In the genomic region with DNA sequence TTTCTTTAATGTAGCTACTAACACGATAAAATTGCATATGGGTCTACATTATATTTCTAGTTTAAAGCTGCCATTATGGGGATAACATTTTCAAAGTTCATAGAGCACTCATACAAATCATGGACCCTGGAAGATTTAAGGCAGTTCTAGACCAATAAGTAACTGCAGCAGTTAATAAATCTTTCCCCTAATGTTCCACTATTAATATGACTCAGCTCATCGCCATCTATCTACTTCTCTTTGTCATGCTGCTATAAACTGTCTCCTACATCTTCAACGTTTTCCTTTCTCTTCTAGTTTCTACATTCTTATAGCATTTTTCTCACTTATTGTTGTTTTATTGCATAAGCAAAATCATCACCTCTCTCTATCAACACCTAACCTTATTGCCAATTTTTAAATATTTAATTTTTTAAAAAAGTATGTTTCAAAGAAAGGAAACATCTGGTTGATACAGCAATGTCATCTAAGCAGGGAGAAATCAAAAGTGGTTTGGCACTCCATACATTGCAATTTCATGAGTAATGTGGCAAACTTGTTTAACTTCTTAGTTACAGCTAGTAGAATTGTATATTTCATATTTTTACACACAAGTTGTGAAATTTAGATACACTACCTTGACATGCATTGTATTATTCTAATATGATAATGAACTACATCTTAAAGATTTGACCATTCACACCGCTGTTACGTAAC, we compare ENCODE assay signal across 19 cellular contexts.
DNase-seq lines count a peak whose midpoint lies in the region; ATAC-seq, FAIRE-seq and TF ChIP-seq lines count a peak whose summit lies in the region.
"Had no signal": no experiment of that assay in that cellular context is flagged by ENCODE, and none has a peak within 500 bp of the region (broad histone marks: within the 10 kb centered on the region; RNA-seq: fewer than 3 reads in every experiment).

No MANE protein-coding gene starts in this region.

- no peak overlapping the region for H3K4me3 Mint-ChIP-seq in H9
- H3K4me3 Mint-ChIP-seq: CD8-positive, alpha-beta memory T cell had no signal

- TF ChIP-seq POLR2A in IMR-90 (IDR thresholded peaks at IDR 0.05; ENCODE audit: low read depth, low read length) (no peak), K562 (conservative IDR thresholded peaks at IDR 0.05) (no peak)

- dilution Hi-C loops in IMR-90 (cut with HindIII; ENCODE audit: low sequenced_read_pairs, unreplicated experiment) = no loop called here

- CTCF ChIA-PET in IMR-90 (lab: Yijun Ruan, JAX) = no interaction called here
- CTCF ChIA-PET in K562 (lab: Yijun Ruan, JAX; ENCODE audit: low intra/inter-chr PET ratio) = no interaction called here

- H4K8ac ChIP-seq in IMR-90 (ENCODE audit: low read depth in 2 of 2, low read length in 2 of 2) (no peak overlapping the region), H9 (replicated peaks; ENCODE audit: insufficient read length, low read depth, low read length) (no peak overlapping the region)

- FAIRE-seq in K562 (lab: Jason Lieb, UNC) = no peak
- FAIRE-seq: HTR-8/SVneo had no signal

- no peak overlapping the region for H2AK9ac ChIP-seq in IMR-90 (replicated peaks; ENCODE audit: low read depth, low read length, poor library complexity)

- H2BK12ac ChIP-seq in H9 (ENCODE audit: insufficient read length, low read depth, low read length) = no peak overlapping the region

- H3K36me3 Mint-ChIP-seq in H9 (ENCODE audit: insufficient read depth in 1 of 3, low read depth in 3 of 3) = no peaks in the 10 kb centered on the region; a peak in 1 of 7 replicates
- H3K36me3 Mint-ChIP-seq: CD8-positive, alpha-beta memory T cell had no signal

- no peak for TF ChIP-seq EP300 in K562 (IDR thresholded peaks at IDR 0.05; ENCODE audit: low read length)

- no peak overlapping the region for H2AFZ ChIP-seq in IMR-90 (replicated peaks; ENCODE audit: low read length, poor library complexity)
- H2AFZ ChIP-seq in K562 (ENCODE audit: low read depth, low read length) = no peak overlapping the region
- H2AFZ ChIP-seq in H9 (ENCODE audit: low read length) = no peak overlapping the region

- H2BK120ac ChIP-seq in IMR-90 (ENCODE audit: low read depth, low read length) = no peak overlapping the region
- no peak overlapping the region for H2BK120ac ChIP-seq in H9 (ENCODE audit: low read depth, low read length, poor library complexity, severe bottlenecking)

- intact Hi-C loops in IMR-90 (cut with micrococcal nuclease) = no loop called here
- intact Hi-C loops in K562 (cut with micrococcal nuclease) = no loop called here

- BruUV-seq in IMR-90 (replicated peaks; lab: Mats Ljungman, UMichigan) = no TSS peak
- no TSS peak for BruUV-seq in K562 (replicated peaks; lab: Mats Ljungman, UMichigan)

- no peaks in the 10 kb centered on the region for H3K4me1 Mint-ChIP-seq in H9
- H3K4me1 Mint-ChIP-seq: CD8-positive, alpha-beta memory T cell had no signal

- no peak overlapping the region for H4K5ac ChIP-seq in IMR-90 (ENCODE audit: low read depth, low read length)
- H4K5ac ChIP-seq in H9 (ENCODE audit: insufficient read length, low read depth, low read length) = no peak overlapping the region

- H3K27ac ChIP-seq in IMR-90 (ENCODE audit: insufficient read depth, low read length) (no peak overlapping the region), K562 (ENCODE audit: extremely low read depth, low read depth, low read length) (no peak overlapping the region), foreskin keratinocyte (no peak overlapping the region), H9 (ENCODE audit: insufficient read length, low read depth, low read length) (no peak overlapping the region)
- H3K27ac ChIP-seq: SJSA1 had no signal

- H3K36me3 ChIP-seq in IMR-90 (ENCODE audit: control insufficient read depth, insufficient read depth, low read length) (no peaks in the 10 kb centered on the region), K562 (ENCODE audit: control insufficient read depth, insufficient read depth, low read length) (no peaks in the 10 kb centered on the region), skeletal muscle satellite cell (ENCODE audit: insufficient read depth, low read length) (no peaks in the 10 kb centered on the region)
- H3K36me3 ChIP-seq: HAP-1, SJSA1 had no signal

- H3K56ac ChIP-seq in IMR-90 (ENCODE audit: extremely low read depth, insufficient read depth, low read length) (no peak overlapping the region), H9 (ENCODE audit: insufficient read length, low read depth, low read length) (no peak overlapping the region)

- H2BK5ac ChIP-seq in IMR-90 (ENCODE audit: low read depth, low read length, poor library complexity, severe bottlenecking) (no peak overlapping the region), H9 (ENCODE audit: insufficient read length, low read length) (no peak overlapping the region)

- no peak overlapping the region for H3K14ac ChIP-seq in IMR-90 (replicated peaks; ENCODE audit: low read depth, low read length)
- no peak overlapping the region for H3K14ac ChIP-seq in H9 (ENCODE audit: insufficient read depth, low read length)

- H3K18ac ChIP-seq in IMR-90 (ENCODE audit: low read depth, low read length) = no peak overlapping the region
- H3K18ac ChIP-seq in H9 (ENCODE audit: insufficient read length, low read depth, low read length) = no peak overlapping the region

- H3K4me2 ChIP-seq in IMR-90 (ENCODE audit: low read depth, low read length) (no peak overlapping the region), K562 (ENCODE audit: insufficient read depth, low read length) (no peak overlapping the region), skeletal muscle satellite cell (ENCODE audit: low read length) (peak overlapping the region; percentile 2), H9 (ENCODE audit: insufficient read depth, insufficient read length, low read length) (no peak overlapping the region)

- ATAC-seq in IMR-90 (ENCODE audit: low read depth) = no peak
- ATAC-seq in K562 = no peak
- ATAC-seq in foreskin keratinocyte = peak; percentile 50
- ATAC-seq in HG03039 (IDR thresholded peaks at IDR 0.05; ENCODE audit: unreplicated experiment) = no peak

- H2AK5ac ChIP-seq in IMR-90 (ENCODE audit: low read depth, low read length) = no peak overlapping the region
- H2AK5ac ChIP-seq in H9 (ENCODE audit: insufficient read length, low read length) = no peak overlapping the region

- no peak overlapping the region for H3T11ph ChIP-seq in H9 (ENCODE audit: low read length)

- H3K79me2 ChIP-seq in K562 (ENCODE audit: control insufficient read depth, insufficient read depth, low read length) (no peaks in the 10 kb centered on the region), H9 (ENCODE audit: insufficient read depth, low read length) (no peaks in the 10 kb centered on the region)

- TF ChIP-seq CTCF in IMR-90 (conservative IDR thresholded peaks at IDR 0.05; ENCODE audit: low read depth, low read length) (no peak), K562 (IDR thresholded peaks at IDR 0.05 in 2 of 3, conservative IDR thresholded peaks at IDR 0.05 in 1 of 3; ENCODE audit: insufficient read depth in 2 of 3, low read depth in 1 of 3, low read length in 3 of 3) (no peak), foreskin keratinocyte (conservative IDR thresholded peaks at IDR 0.05) (no peak), H9 (conservative IDR thresholded peaks at IDR 0.05) (no peak)

- no peaks in the 10 kb centered on the region for H3K9me1 ChIP-seq in IMR-90 (ENCODE audit: insufficient read depth, low read length)
- no peaks in the 10 kb centered on the region for H3K9me1 ChIP-seq in K562 (ENCODE audit: control insufficient read depth, insufficient read depth, low read length)

- H3K27me3 ChIP-seq in IMR-90 (ENCODE audit: control insufficient read depth, insufficient read depth, low read length) (no peaks in the 10 kb centered on the region), K562 (ENCODE audit: control insufficient read depth in 2 of 2, insufficient read depth in 2 of 2, low read length in 2 of 2) (no peaks in the 10 kb centered on the region), foreskin keratinocyte (no peaks in the 10 kb centered on the region), skeletal muscle satellite cell (ENCODE audit: control insufficient read depth, insufficient read depth, low read length) (no peaks in the 10 kb centered on the region), H9 (ENCODE audit: insufficient read depth, low read length) (no peaks in the 10 kb centered on the region)
- H3K27me3 ChIP-seq: SJSA1 had no signal

- H2BK20ac ChIP-seq in IMR-90 (ENCODE audit: low read depth, low read length) = no peak overlapping the region
- H2BK20ac ChIP-seq in H9 (ENCODE audit: low read depth, low read length, poor library complexity, severe bottlenecking) = no peak overlapping the region

- TF ChIP-seq RAD21 in IMR-90 (IDR thresholded peaks at IDR 0.05; ENCODE audit: low read length) (no peak), K562 (CRISPR knock-in tag; conservative IDR thresholded peaks at IDR 0.05 in 1 of 2, IDR thresholded peaks at IDR 0.05 in 1 of 2) (no peak)

- no peaks in the 10 kb centered on the region for H4K20me1 ChIP-seq in IMR-90 (ENCODE audit: insufficient read depth, low read length)
- H4K20me1 ChIP-seq in K562 (replicated peaks; ENCODE audit: control insufficient read depth, insufficient read depth, low read length) = no peaks in the 10 kb centered on the region
- H4K20me1 ChIP-seq in H9 (ENCODE audit: control insufficient read depth, insufficient read depth, insufficient read length) = no peaks in the 10 kb centered on the region

- 0% methylated on average over 1 of the region's 5 CpGs; no CpG with 5 or more reads in 1 of the 2 experiments for WGBS in IMR-90 (ENCODE audit: extremely low coverage in 2 of 2, insufficient read length in 1 of 2), 2 experiments
- 1% methylated on average over 5 of the region's 5 CpGs for WGBS in K562 (ENCODE audit: insufficient coverage, low coverage, missing lambda C conversion rate)
- no CpG with 5 or more reads among the region's 5 CpGs for WGBS in H9 (ENCODE audit: extremely low coverage, insufficient read length, low lambda C conversion rate)

- no peaks in the 10 kb centered on the region for H3K23me2 ChIP-seq in H9 (ENCODE audit: insufficient read length, low read depth, low read length, poor library complexity, severe bottlenecking)

- H3K4me1 ChIP-seq in IMR-90 (ENCODE audit: control insufficient read depth, insufficient read depth, low read length) (no peaks in the 10 kb centered on the region), K562 (replicated peaks in 1 of 2; ENCODE audit: control insufficient read depth in 2 of 2, insufficient read depth in 2 of 2, low read length in 2 of 2) (no peaks in the 10 kb centered on the region), foreskin keratinocyte (no peaks in the 10 kb centered on the region), skeletal muscle satellite cell (ENCODE audit: control insufficient read depth, insufficient read depth, low read length) (peaks cover 12% of the 10 kb centered on the region), H9 (ENCODE audit: insufficient read depth, low read length) (no peaks in the 10 kb centered on the region)
- H3K4me1 ChIP-seq: HAP-1, SJSA1 had no signal

- no peaks in the 10 kb centered on the region; a peak in 1 of 5 replicates for H3K9me3 Mint-ChIP-seq in H9

- H3K4ac ChIP-seq in IMR-90 (ENCODE audit: low read depth, low read length) = no peak overlapping the region
- H3K4ac ChIP-seq in H9 (ENCODE audit: low read depth, low read length) = no peak overlapping the region

- H4K91ac ChIP-seq in IMR-90 (ENCODE audit: insufficient read depth, low read depth, low read length) = no peak overlapping the region
- no peak overlapping the region for H4K91ac ChIP-seq in H9 (ENCODE audit: insufficient read length, low read depth, low read length)

- POLR2A ChIA-PET in IMR-90 (lab: Charles Lee; ENCODE audit: unreplicated experiment) = no interaction called here
- POLR2A ChIA-PET in K562 (lab: Yijun Ruan, JAX) = no interaction called here

- no peaks in the 10 kb centered on the region; the same call in 1 of the 2 replicates for H3K9me3 ChIP-seq in IMR-90 (ENCODE audit: control insufficient read depth, insufficient read depth, low read length)
- H3K9me3 ChIP-seq in K562 (replicated peaks; ENCODE audit: control insufficient read depth, insufficient read depth, low read depth, low read length) = no peaks in the 10 kb centered on the region; the same call in 1 of the 2 replicates
- no peaks in the 10 kb centered on the region for H3K9me3 ChIP-seq in skeletal muscle satellite cell (replicated peaks; ENCODE audit: low read length)
- no peaks in the 10 kb centered on the region for H3K9me3 ChIP-seq in H9 (ENCODE audit: control insufficient read depth, low read depth, low read length)
- H3K9me3 ChIP-seq: HAP-1, SJSA1 had no signal

- H3K27ac Mint-ChIP-seq in H9 = no peak overlapping the region
- H3K27ac Mint-ChIP-seq: CD8-positive, alpha-beta memory T cell had no signal

- DNase-seq in IMR-90 (peak; percentile 3), K562 (ENCODE audit: extremely low read depth in 1 of 4, low spot score in 3 of 4) (no peak), foreskin keratinocyte (peak in 1 of 2 donors; percentile 50), inferior parietal cortex (ENCODE audit: extremely low spot score) (no peak), H9 (no peak), LoVo (ENCODE audit: low spot score) (no peak)
- DNase-seq: CD8-positive, alpha-beta memory T cell; DND-41; NCI-H1694; NCI-H2107; NCI-H345; NCI-H526 treated with DMSO at 0.1 percent for 48 hours; NK-92 treated with Interleukin-12 subunit alpha and Interleukin-12 subunit beta, amount 100 ng/mL, for 24 hours; OCI-M1 had no signal

- H2BK15ac ChIP-seq in IMR-90 (ENCODE audit: low read depth, low read length) = no peak overlapping the region
- no peak overlapping the region for H2BK15ac ChIP-seq in H9 (ENCODE audit: low read depth, low read length)

- H3K9ac ChIP-seq in IMR-90 (ENCODE audit: low read depth, low read length) (no peak overlapping the region), K562 (ENCODE audit: insufficient read depth in 1 of 2, low read depth in 2 of 2, low read length in 2 of 2) (no peak overlapping the region), skeletal muscle satellite cell (ENCODE audit: low read depth, low read length) (no peak overlapping the region), H9 (ENCODE audit: extremely low read depth, insufficient read length, low read length) (no peak overlapping the region)

- in situ Hi-C loops in IMR-90 (cut with MboI; ENCODE audit: low sequenced_read_pairs) = no loop called here
- in situ Hi-C loops in K562 (cut with MboI) = no loop called here

- H3K23ac ChIP-seq in IMR-90 (ENCODE audit: low read depth, low read length) = no peak overlapping the region
- H3K23ac ChIP-seq in H9 (ENCODE audit: insufficient read length, low read depth, low read length) = no peak overlapping the region

- H3K4me3 ChIP-seq in IMR-90 (ENCODE audit: insufficient read depth, low read depth, low read length) (no peak overlapping the region), K562 (no peak overlapping the region), skeletal muscle satellite cell (ENCODE audit: low read length) (no peak overlapping the region)
- H3K4me3 ChIP-seq: HAP-1, SJSA1 had no signal

- no peaks in the 10 kb centered on the region for H3K27me3 Mint-ChIP-seq in H9 (ENCODE audit: low read depth)
- H3K27me3 Mint-ChIP-seq: CD8-positive, alpha-beta memory T cell had no signal

- no peaks in the 10 kb centered on the region for H3K79me1 ChIP-seq in IMR-90 (ENCODE audit: low read depth in 1 of 2, low read length in 2 of 2)
- no peaks in the 10 kb centered on the region for H3K79me1 ChIP-seq in H9 (ENCODE audit: insufficient read depth, low read depth, low read length, poor library complexity, severe bottlenecking)
